In the genomic region with DNA sequence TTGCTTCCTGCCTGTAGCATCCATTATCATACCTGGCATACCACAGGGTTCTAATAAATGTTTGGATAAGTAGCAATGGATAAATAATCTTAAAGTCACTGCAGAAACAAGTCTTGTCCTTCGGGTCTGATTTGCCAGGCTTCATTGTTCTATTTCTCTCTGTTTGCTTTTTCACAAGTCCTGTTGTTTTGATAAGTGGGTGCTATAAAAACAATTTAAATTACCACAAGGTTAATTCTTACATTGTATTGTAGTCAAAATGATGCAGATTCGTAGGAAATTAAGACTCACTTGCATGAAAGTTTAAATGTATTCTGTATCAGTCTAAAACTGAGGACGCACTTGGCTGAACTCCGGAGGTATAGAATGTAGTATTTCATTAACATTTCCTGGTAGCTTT, we compare ENCODE assay signal across 25 cellular contexts.
"Had no signal": no experiment of that assay in that cellular context is flagged by ENCODE, and none has a peak within 500 bp of the region (broad histone marks: within the 10 kb centered on the region; RNA-seq: fewer than 3 reads in every experiment).

No MANE protein-coding gene starts in this region.

- DNase-seq: IMR-90, Karpas-422, KG1, MG63, NCI-H1092, NCI-H1105 treated with DMSO at 0.1 percent for 48 hours, NCI-H1417 treated with DMSO at 0.1 percent for 48 hours, NCI-H146, NCI-H1694 treated with DMSO at 0.1 percent for 48 hours, NCI-H1930, NCI-H2081, NCI-H2107, NCI-H2171, NCI-H226, NCI-H446, NCI-H510A, NCI-H524 treated with DMSO at 0.1 percent for 48 hours, NCI-H69, NCI-H774, PC-3, SHP77 treated with DMSO at 0.1 percent for 48 hours, SJCRH30 had no signal

- ATAC-seq: Panc1, PC-3, Right ventricle myocardium inferior, SK-N-SH treated with all-trans-retinoic acid at 6 μM for 48 hours had no signal

- H3K27me3 ChIP-seq: MG63 had no signal

- H3K4me1 ChIP-seq: SJCRH30 had no signal

- H3K9me3 ChIP-seq: MG63, SJCRH30 had no signal

- H3K27ac ChIP-seq: SJCRH30 had no signal

- H3K4me3 ChIP-seq: MG63, SJCRH30 had no signal

- H3K36me3 ChIP-seq: MG63, SJCRH30 had no signal
